ENCODE assay signal across 8 cellular contexts in genomic region chr7:73521636-73522080, GRCh38. TPM values are rescaled to one million over a fixed set of nuclear protein-coding genes. Genes with fewer than 3 reads are reported as not detected.
DNase-seq lines count a peak whose midpoint lies in the region; ATAC-seq and TF ChIP-seq lines count a peak whose summit lies in the region.

No MANE protein-coding gene starts in this region.

- H3K4me3 Mint-ChIP-seq in H9: peak overlapping the region; percentile 91 to 96; a peak in 4 of 5 replicates

- H3K27ac Mint-ChIP-seq in H9: no peak overlapping the region; a peak in 2 of 7 replicates
- H3K27ac Mint-ChIP-seq in activated naive CD4-positive, alpha-beta T cell treated with anti-CD3 and anti-CD28 coated beads, Interleukin-2, amount 50 U/mL, for 72 hours: peak overlapping the region in 1 of 2 donors; percentile 88

- H3K27me3 ChIP-seq in H9 (ENCODE audit: insufficient read depth, low read length) (no peaks in the 10 kb centered on the region), right atrium auricular region (no peaks in the 10 kb centered on the region), rectal smooth muscle tissue (ENCODE audit: control insufficient read depth, insufficient read depth, low read length) (no peaks in the 10 kb centered on the region)

- H3K14ac ChIP-seq in H9 (ENCODE audit: insufficient read depth, low read length): peak overlapping the region; percentile 99

- H4K91ac ChIP-seq in H9 (ENCODE audit: insufficient read length, low read depth, low read length): no peak overlapping the region

- no peak overlapping the region for H2AFZ ChIP-seq in H9 (ENCODE audit: low read length)

- H3K9me3 ChIP-seq in H9 (ENCODE audit: control insufficient read depth, low read depth, low read length) (no peaks in the 10 kb centered on the region), right atrium auricular region (no peaks in the 10 kb centered on the region)

- no peak overlapping the region for H4K5ac ChIP-seq in H9 (ENCODE audit: insufficient read length, low read depth, low read length)

- peak overlapping the region; percentile 93 for H3K18ac ChIP-seq in H9 (ENCODE audit: insufficient read length, low read depth, low read length)

- peaks cover 5% of the 10 kb centered on the region for H3K79me1 ChIP-seq in H9 (ENCODE audit: insufficient read depth, low read depth, low read length, poor library complexity, severe bottlenecking)

- no peak overlapping the region for H2BK20ac ChIP-seq in H9 (ENCODE audit: low read depth, low read length, poor library complexity, severe bottlenecking)

- H3K9me3 Mint-ChIP-seq in H9: no peaks in the 10 kb centered on the region; a peak in 1 of 5 replicates
- no peaks in the 10 kb centered on the region for H3K9me3 Mint-ChIP-seq in activated naive CD4-positive, alpha-beta T cell treated with anti-CD3 and anti-CD28 coated beads, Interleukin-2, amount 50 U/mL, for 72 hours

- no peak overlapping the region for H3T11ph ChIP-seq in H9 (ENCODE audit: low read length)

- peak overlapping the region; percentile 49 for H2BK5ac ChIP-seq in H9 (ENCODE audit: insufficient read length, low read length)

- H3K36me3 Mint-ChIP-seq in H9 (ENCODE audit: insufficient read depth in 1 of 3, low read depth in 3 of 3): peaks cover 23 to 42% (median 37%) of the 10 kb centered on the region in 3 experiments
- H3K36me3 Mint-ChIP-seq in activated naive CD4-positive, alpha-beta T cell treated with anti-CD3 and anti-CD28 coated beads, Interleukin-2, amount 50 U/mL, for 72 hours: peaks cover 30 to 40% of the 10 kb centered on the region in 2 donors

- H2BK12ac ChIP-seq in H9 (ENCODE audit: insufficient read length, low read depth, low read length): no peak overlapping the region

- no peak overlapping the region for H3K56ac ChIP-seq in H9 (ENCODE audit: insufficient read length, low read depth, low read length)

- H4K20me1 ChIP-seq in H9 (ENCODE audit: control insufficient read depth, insufficient read depth, insufficient read length): no peaks in the 10 kb centered on the region

- no CpG with 5 or more reads among the region's 55 CpGs for WGBS in H9 (ENCODE audit: extremely low coverage, insufficient read length, low lambda C conversion rate)

- H3K23me2 ChIP-seq in H9 (ENCODE audit: insufficient read length, low read depth, low read length, poor library complexity, severe bottlenecking): peaks cover 12% of the 10 kb centered on the region

- peak; percentile 53 to 56 for ATAC-seq in activated naive CD4-positive, alpha-beta T cell treated with anti-CD3 and anti-CD28 coated beads, Interleukin-2, amount 50 U/mL, for 72 hours

- peaks cover 41% of the 10 kb centered on the region for H3K79me2 ChIP-seq in H9 (ENCODE audit: insufficient read depth, low read length)

- TF ChIP-seq CTCF in H9 (conservative IDR thresholded peaks at IDR 0.05) (no peak), LNCaP clone FGC (IDR thresholded peaks at IDR 0.05; ENCODE audit: control insufficient read depth, extremely low read depth, insufficient read depth) (no peak), right atrium auricular region (IDR thresholded peaks at IDR 0.05) (no peak)

- no peak overlapping the region for H3K23ac ChIP-seq in H9 (ENCODE audit: insufficient read length, low read depth, low read length)

- H3K4me1 Mint-ChIP-seq in H9: peaks cover 27 to 31% of the 10 kb centered on the region in 2 experiments

- peak; percentile 38 to 68 (median 44) for DNase-seq in stimulated activated CD4-positive, alpha-beta T cell treated with anti-CD3 and anti-CD28 coated beads, Interleukin-1b, Interleukin-23, amount 100 ng/mL, for 24 hours (ENCODE audit: low read depth in 4 of 4, low spot score in 1 of 4)
- no peak for DNase-seq in stimulated activated CD4-positive, alpha-beta T cell treated with anti-CD3 and anti-CD28 coated beads, Interleukin-15, amount 100 ng/mL, for 24 hours
- peak; percentile 55 for DNase-seq in H9
- DNase-seq in LNCaP clone FGC (ENCODE audit: low read depth): no peak
- DNase-seq in activated naive CD4-positive, alpha-beta T cell treated with anti-CD3 and anti-CD28 coated beads, Interleukin-2, amount 50 U/mL, for 72 hours (ENCODE audit: low spot score in 2 of 2): peak in 1 of 2 donors; percentile 59
- DNase-seq in right atrium auricular region (ENCODE audit: low spot score): no peak
- no peak for DNase-seq in DMS79 (lab: John Stamatoyannopoulos, UW)

- no peak overlapping the region; the same call in 1 of the 2 replicates for H3K4ac ChIP-seq in H9 (ENCODE audit: low read depth, low read length)

- H3K4me1 ChIP-seq in H9 (ENCODE audit: insufficient read depth, low read length) (no peaks in the 10 kb centered on the region), right atrium auricular region (peaks cover 0 to 49% of the 10 kb centered on the region in 2 donors), rectal smooth muscle tissue (ENCODE audit: control insufficient read depth, insufficient read depth, low read length) (peaks cover 19% of the 10 kb centered on the region)

- peak overlapping the region; percentile 94 for H3K4me2 ChIP-seq in H9 (ENCODE audit: insufficient read depth, insufficient read length, low read length)

- H4K8ac ChIP-seq in H9 (replicated peaks; ENCODE audit: insufficient read length, low read depth, low read length): no peak overlapping the region

- H2AK5ac ChIP-seq in H9 (ENCODE audit: insufficient read length, low read length): no peak overlapping the region

- no peaks in the 10 kb centered on the region for H3K27me3 Mint-ChIP-seq in H9 (ENCODE audit: low read depth)

- H2BK120ac ChIP-seq in H9 (ENCODE audit: low read depth, low read length, poor library complexity, severe bottlenecking): no peak overlapping the region

- H2BK15ac ChIP-seq in H9 (ENCODE audit: low read depth, low read length): no peak overlapping the region

- H3K36me3 ChIP-seq in right atrium auricular region (no peaks in the 10 kb centered on the region), rectal smooth muscle tissue (ENCODE audit: control insufficient read depth, insufficient read depth, low read length) (no peaks in the 10 kb centered on the region)

- peak overlapping the region; percentile 82 for H3K4me3 ChIP-seq in LNCaP clone FGC (ENCODE audit: low read depth, low read length)
- peak overlapping the region; percentile 91 to 96 for H3K4me3 ChIP-seq in right atrium auricular region
- peak overlapping the region; percentile 80 for H3K4me3 ChIP-seq in rectal smooth muscle tissue (ENCODE audit: low read length)

- H3K9ac ChIP-seq in H9 (ENCODE audit: extremely low read depth, insufficient read length, low read length) (peak overlapping the region; percentile 94), rectal smooth muscle tissue (ENCODE audit: low read length) (peak overlapping the region; percentile 30)

- H3K27ac ChIP-seq in H9 (ENCODE audit: insufficient read length, low read depth, low read length) (peak overlapping the region; percentile 4), right atrium auricular region (peak overlapping the region; percentile 87 to 92), rectal smooth muscle tissue (ENCODE audit: low read depth, low read length) (peak overlapping the region; percentile 93)

RNA-seq across cellular contexts. Expression of gene BAZ1B, which starts 0.4 kb away (rescaled TPM):
- total RNA-seq in H9 (2021) (95.7 and 96.4 TPM in 2 replicates), right atrium auricular region (10 to 100 TPM; 29.0 to 37.7 TPM)
- total RNA-seq in activated naive CD4-positive, alpha-beta T cell treated with anti-CD3 and anti-CD28 coated beads, Interleukin-2, amount 50 U/mL, for 72 hours: 10 to 100 TPM; 76.0 to 90.8 TPM

RNA-seq across cellular contexts. Expression of gene BCL7B, which starts 35.8 kb away (rescaled TPM):
- total RNA-seq in H9 (2021) (46.4 and 48.9 TPM in 2 replicates), right atrium auricular region (100 to 1,000 TPM; 108 to 128 TPM)
- 10 to 100 TPM; 51.5 to 60.1 TPM for total RNA-seq in activated naive CD4-positive, alpha-beta T cell treated with anti-CD3 and anti-CD28 coated beads, Interleukin-2, amount 50 U/mL, for 72 hours

RNA-seq across cellular contexts. Expression of gene TBL2, which starts 56.7 kb away (rescaled TPM):
- total RNA-seq in H9 (2021) (24.9 and 26.7 TPM in 2 replicates), right atrium auricular region (10 to 100 TPM; 20.5 to 28.3 TPM)
- 10 to 100 TPM; 33.3 to 35.2 TPM for total RNA-seq in activated naive CD4-positive, alpha-beta T cell treated with anti-CD3 and anti-CD28 coated beads, Interleukin-2, amount 50 U/mL, for 72 hours

Comparison
In these comparisons a context has a peak if more than half of its experiments do, and no peak if none do; other contexts are left out.
1. DNase-seq: peak in stimulated activated CD4-positive, alpha-beta T cell treated with anti-CD3 and anti-CD28 coated beads, Interleukin-1b, Interleukin-23, amount 100 ng/mL, for 24 hours (4 of 4) and H9 (single experiment); none in stimulated activated CD4-positive, alpha-beta T cell treated with anti-CD3 and anti-CD28 coated beads, Interleukin-15, amount 100 ng/mL, for 24 hours (single experiment), LNCaP clone FGC (single experiment), right atrium auricular region (single experiment) and DMS79 (single experiment).
2. H3K27ac ChIP-seq: peak in every context shown above with its lines; median percentile 93 in rectal smooth muscle tissue; 90 in right atrium auricular region; 4 in H9.
3. Peak in every context shown above with its lines, with median percentiles within 50 percentile points of each other: H3K4me3 ChIP-seq.